ENCODE assay signal across 10 cellular contexts in genomic region chr17:12549499-12549901, GRCh38.
DNase-seq lines count a peak whose midpoint lies in the region; ATAC-seq and TF ChIP-seq lines count a peak whose summit lies in the region.
"Had no signal": no experiment of that assay in that cellular context is flagged by ENCODE, and none has a peak within 500 bp of the region (broad histone marks: within the 10 kb centered on the region; RNA-seq: fewer than 3 reads in every experiment).

No MANE protein-coding gene starts in this region.

- H2AFZ ChIP-seq in IMR-90 (replicated peaks; ENCODE audit: low read length, poor library complexity) = peak overlapping the region; percentile 65
- peak overlapping the region; percentile 28 for H2AFZ ChIP-seq in fibroblast of lung (ENCODE audit: low read length)

- no peaks in the 10 kb centered on the region for H3K27me3 ChIP-seq in IMR-90 (ENCODE audit: control insufficient read depth, insufficient read depth, low read length)
- H3K27me3 ChIP-seq in fibroblast of lung (ENCODE audit: control insufficient read depth, insufficient read depth, low read length) = no peaks in the 10 kb centered on the region
- H3K27me3 ChIP-seq in muscle layer of colon (ENCODE audit: control insufficient read depth in 1 of 2, insufficient read depth in 2 of 2, low read length in 2 of 2) = no peaks in the 10 kb centered on the region

- peak overlapping the region; percentile 23 to 67 for H4K8ac ChIP-seq in IMR-90 (ENCODE audit: low read depth in 2 of 2, low read length in 2 of 2)

- H3K4ac ChIP-seq in IMR-90 (ENCODE audit: low read depth, low read length) = peak overlapping the region; percentile 46

- peaks cover 4% of the 10 kb centered on the region; the same call in 1 of the 2 replicates for H3K4me1 ChIP-seq in IMR-90 (ENCODE audit: control insufficient read depth, insufficient read depth, low read length)
- H3K4me1 ChIP-seq in fibroblast of lung (ENCODE audit: control insufficient read depth, extremely low read depth, insufficient read depth, low read length) = peaks cover 3% of the 10 kb centered on the region
- peaks cover 17% of the 10 kb centered on the region for H3K4me1 ChIP-seq in muscle layer of colon (ENCODE audit: insufficient read depth, low read length)

- no TSS peak for BruUV-seq in IMR-90 (replicated peaks; lab: Mats Ljungman, UMichigan)

- H2AK5ac ChIP-seq in IMR-90 (ENCODE audit: low read depth, low read length) = no peak overlapping the region

- H4K5ac ChIP-seq in IMR-90 (ENCODE audit: low read depth, low read length) = peak overlapping the region; percentile 62; the same call in 1 of the 2 replicates

- H2BK5ac ChIP-seq in IMR-90 (ENCODE audit: low read depth, low read length, poor library complexity, severe bottlenecking) = peak overlapping the region; percentile 76

- CTCF ChIA-PET in IMR-90 (lab: Yijun Ruan, JAX) = interaction anchor here (1.0 to 1.7 kb wide), 3 partner anchors 18 to 118 kb away, joined by 3 to 9 read pairs (median 7); no protein-coding TSS in a partner anchor

- 0 out of 2 replicates have a peak, but pooled peaks cover 2% of the 10 kb centered on the region for H3K9me1 ChIP-seq in IMR-90 (ENCODE audit: insufficient read depth, low read length)

- TF ChIP-seq CTCF in IMR-90 (conservative IDR thresholded peaks at IDR 0.05; ENCODE audit: low read depth, low read length) (no peak), fibroblast of lung (conservative IDR thresholded peaks at IDR 0.05 in 1 of 2, IDR thresholded peaks at IDR 0.05 in 1 of 2; ENCODE audit: low read depth in 1 of 2, low read length in 2 of 2) (no peak)

- H3K9me3 ChIP-seq in IMR-90 (ENCODE audit: control insufficient read depth, insufficient read depth, low read length) = no peaks in the 10 kb centered on the region
- no peaks in the 10 kb centered on the region for H3K9me3 ChIP-seq in fibroblast of lung (ENCODE audit: control insufficient read depth, insufficient read depth, low read depth, low read length)
- H3K9me3 ChIP-seq in muscle layer of colon (ENCODE audit: low read length) = no peaks in the 10 kb centered on the region

- H3K9ac ChIP-seq in IMR-90 (ENCODE audit: low read depth, low read length) = peak overlapping the region; percentile 46; the same call in 1 of the 2 replicates
- H3K9ac ChIP-seq in fibroblast of lung (ENCODE audit: insufficient read depth, low read length) = no peak overlapping the region
- H3K9ac ChIP-seq in muscle layer of colon (ENCODE audit: low read length) = no peak overlapping the region

- peak overlapping the region; percentile 87 for H2BK120ac ChIP-seq in IMR-90 (ENCODE audit: low read depth, low read length)

- peak overlapping the region; percentile 62 for H3K14ac ChIP-seq in IMR-90 (replicated peaks; ENCODE audit: low read depth, low read length)

- H3K4me3 ChIP-seq in IMR-90 (ENCODE audit: insufficient read depth, low read depth, low read length) (peak overlapping the region; percentile 30; the same call in 1 of the 2 replicates), fibroblast of lung (replicated peaks in 1 of 4; ENCODE audit: control extremely low read depth in 1 of 4, insufficient read depth in 1 of 4, low read depth in 3 of 4, low read length in 4 of 4) (peak overlapping the region in 2 of 4 experiments; percentile 2 to 8), muscle layer of colon (ENCODE audit: low read depth in 1 of 2, low read length in 2 of 2) (no peak overlapping the region)
- H3K4me3 ChIP-seq: SK-N-MC had no signal

- intact Hi-C loops in IMR-90 (cut with micrococcal nuclease) = loop anchor here (5.0 kb wide), 1 partner anchor 367 kb away; no protein-coding TSS in a partner anchor

- H3K79me2 ChIP-seq in fibroblast of lung (ENCODE audit: control insufficient read depth, insufficient read depth, low read length) = no peaks in the 10 kb centered on the region

- POLR2A ChIA-PET in IMR-90 (lab: Charles Lee; ENCODE audit: unreplicated experiment) = interaction anchor here (0.6 kb wide), 1 partner anchor 27 kb away, joined by 3 read pairs; no protein-coding TSS in a partner anchor

- DNase-seq in IMR-90 = peak; percentile 72
- DNase-seq in fibroblast of lung (ENCODE audit: low read depth in 2 of 2) = peak in 1 of 2 donors; percentile 30
- DNase-seq in NCI-H128 (lab: John Stamatoyannopoulos, UW; ENCODE audit: unreplicated experiment) = no peak
- DNase-seq in GM19238 (ENCODE audit: insufficient read length, low spot score) = no peak
- no peak for DNase-seq in stimulated activated CD4-positive, alpha-beta T cell treated with anti-CD3 and anti-CD28 coated beads, Interleukin-4, amount 100 ng/mL, for 24 hours
- DNase-seq: activated naive CD4-positive, alpha-beta T cell treated with anti-CD3 and anti-CD28 coated beads for 36 hours; naive B cell had no signal

- no peak for TF ChIP-seq RAD21 in IMR-90 (IDR thresholded peaks at IDR 0.05; ENCODE audit: low read length)

- in situ Hi-C loops in IMR-90 (cut with MboI; ENCODE audit: low sequenced_read_pairs) = loop anchor here (5.0 to 10.0 kb wide), 2 partner anchors 118 to 295 kb away; partner anchors contain the start of gene MYOCD

- H3K79me1 ChIP-seq in IMR-90 (ENCODE audit: low read depth in 1 of 2, low read length in 2 of 2) = 0 out of 4 replicates have a peak, but pooled peaks cover 0 to 4% of the 10 kb centered on the region in 2 experiments

- dilution Hi-C loops in IMR-90 (cut with HindIII; ENCODE audit: low sequenced_read_pairs, unreplicated experiment) = no loop called here

- H2BK15ac ChIP-seq in IMR-90 (ENCODE audit: low read depth, low read length) = peak overlapping the region; percentile 57; the same call in 2 of the 3 replicates

- no peaks in the 10 kb centered on the region for H4K20me1 ChIP-seq in IMR-90 (ENCODE audit: insufficient read depth, low read length)
- no peaks in the 10 kb centered on the region for H4K20me1 ChIP-seq in fibroblast of lung (ENCODE audit: control insufficient read depth, extremely low read depth, insufficient read depth, low read length)

- peak overlapping the region; percentile 43; the same call in 1 of the 2 replicates for H3K23ac ChIP-seq in IMR-90 (ENCODE audit: low read depth, low read length)

- peak overlapping the region; percentile 62 for H3K56ac ChIP-seq in IMR-90 (ENCODE audit: extremely low read depth, insufficient read depth, low read length)

- H3K4me2 ChIP-seq in IMR-90 (ENCODE audit: low read depth, low read length) (peak overlapping the region; percentile 55), fibroblast of lung (ENCODE audit: extremely low read depth, insufficient read depth, low read length) (peak overlapping the region; percentile 7)

- peak overlapping the region; percentile 55 for H4K91ac ChIP-seq in IMR-90 (ENCODE audit: insufficient read depth, low read depth, low read length)

- peak overlapping the region; percentile 90 for H2BK20ac ChIP-seq in IMR-90 (ENCODE audit: low read depth, low read length)

- H3K36me3 ChIP-seq in IMR-90 (ENCODE audit: control insufficient read depth, insufficient read depth, low read length) (no peaks in the 10 kb centered on the region), fibroblast of lung (ENCODE audit: control insufficient read depth, insufficient read depth, low read length) (no peaks in the 10 kb centered on the region), muscle layer of colon (ENCODE audit: insufficient read depth, low read length) (no peaks in the 10 kb centered on the region)

- WGBS in IMR-90 (ENCODE audit: extremely low coverage in 2 of 2, insufficient read length in 1 of 2), 2 experiments = no CpG with 5 or more reads among the region's 9 CpGs

- H3K27ac ChIP-seq in IMR-90 (ENCODE audit: insufficient read depth, low read length) (peak overlapping the region; percentile 75), fibroblast of lung (ENCODE audit: insufficient read depth, low read length) (no peak overlapping the region), muscle layer of colon (ENCODE audit: low read depth, low read length) (peak overlapping the region; percentile 88)
- H3K27ac ChIP-seq: SK-N-MC had no signal

- peak overlapping the region; percentile 62; the same call in 1 of the 2 replicates for H3K18ac ChIP-seq in IMR-90 (ENCODE audit: low read depth, low read length)

- H2AK9ac ChIP-seq in IMR-90 (replicated peaks; ENCODE audit: low read depth, low read length, poor library complexity) = no peak overlapping the region

- TF ChIP-seq POLR2A in IMR-90 (IDR thresholded peaks at IDR 0.05; ENCODE audit: low read depth, low read length) = no peak

- peak; percentile 82 for ATAC-seq in IMR-90 (ENCODE audit: low read depth)
- ATAC-seq in HG03457 (IDR thresholded peaks at IDR 0.05; ENCODE audit: unreplicated experiment) = no peak

TF ChIP-seq in IMR-90, 13 proteins besides CTCF, POLR2A, EP300 and RAD21 (continues in another document):
- TF ChIP-seq CEBPB (IDR thresholded peaks at IDR 0.05; ENCODE audit: low read depth, low read length) = no peak
- TF ChIP-seq CHD1 (IDR thresholded peaks at IDR 0.05; ENCODE audit: low read depth, low read length) = no peak
- TF ChIP-seq MAFK (IDR thresholded peaks at IDR 0.05; ENCODE audit: low read depth, low read length) = no peak
- no peak for TF ChIP-seq USF2 (IDR thresholded peaks at IDR 0.05; ENCODE audit: low read depth, low read length)
- TF ChIP-seq RCOR1 (IDR thresholded peaks at IDR 0.05; ENCODE audit: insufficient replicate concordance, low read length) = no peak
- TF ChIP-seq NFE2L2 (IDR thresholded peaks at IDR 0.05; ENCODE audit: low read depth, low read length) = no peak
- TF ChIP-seq RFX5 (IDR thresholded peaks at IDR 0.05; ENCODE audit: low read depth, low read length) = no peak
- no peak for TF ChIP-seq MAZ (IDR thresholded peaks at IDR 0.05; ENCODE audit: borderline replicate concordance, low read depth, low read length)
- no peak for TF ChIP-seq ELK1 (IDR thresholded peaks at IDR 0.05; ENCODE audit: borderline replicate concordance, low read depth, low read length)
- TF ChIP-seq SMC3 (IDR thresholded peaks at IDR 0.05; ENCODE audit: low read depth, low read length) = no peak
- TF ChIP-seq FOS (IDR thresholded peaks at IDR 0.05; ENCODE audit: low read depth, low read length) = no peak
